Comparison of ENCODE assay signal across 18 cellular contexts in genomic region chr1:15571266-15571665, GRCh38. TPM values are rescaled to one million over a fixed set of nuclear protein-coding genes. Genes with fewer than 3 reads are reported as not detected.
DNase-seq lines count a peak whose midpoint lies in the region; ATAC-seq and TF ChIP-seq lines count a peak whose summit lies in the region.
"Had no signal": no experiment of that assay in that cellular context is flagged by ENCODE, and none has a peak within 500 bp of the region (broad histone marks: within the 10 kb centered on the region; RNA-seq: fewer than 3 reads in every experiment).

No MANE protein-coding gene starts in this region.

- peak overlapping the region; percentile 7; the same call in 1 of the 2 replicates for H3K9ac ChIP-seq in KMS-11

- no peak for DNase-seq in CD8-positive, alpha-beta T cell
- no peak for DNase-seq in activated naive CD8-positive, alpha-beta T cell treated with anti-CD3 and anti-CD28 coated beads, Interleukin-2, amount 10 ng/mL, durations not matched to agents 7 days and 5 days
- DNase-seq in psoas muscle (no peak), globus pallidus (ENCODE audit: low spot score) (no peak), SIG-M5 treated with dmso at 0.1 percent for 504 hours (lab: John Stamatoyannopoulos, UW; ENCODE audit: unreplicated experiment) (no peak)
- no peak for DNase-seq in activated naive CD4-positive, alpha-beta T cell treated with anti-CD3 and anti-CD28 coated beads for 36 hours
- DNase-seq: activated CD4-positive, alpha-beta T cell treated with anti-CD3 and anti-CD28 coated beads, Interleukin-2, amount 50 U/mL, for 1 hour; activated T-cell treated with anti-CD3 and anti-CD28 coated beads, Interleukin-2, amount 50 U/mL, for 1 hour; adrenal gland; erythroblast; NCI-H1436 treated with DMSO at 0.1 percent for 48 hours; NCI-H226; NK-92 treated with Interleukin-12 subunit alpha and Interleukin-12 subunit beta, amount 100 ng/mL, for 24 hours; sigmoid colon; SW 1271 had no signal

- no peaks in the 10 kb centered on the region for H3K9me3 Mint-ChIP-seq in CD8-positive, alpha-beta T cell
- no peaks in the 10 kb centered on the region for H3K9me3 Mint-ChIP-seq in activated naive CD8-positive, alpha-beta T cell treated with anti-CD3 and anti-CD28 coated beads, Interleukin-2, amount 10 ng/mL, durations not matched to agents 7 days and 5 days
- no peaks in the 10 kb centered on the region for H3K9me3 Mint-ChIP-seq in activated naive CD4-positive, alpha-beta T cell treated with anti-CD3 and anti-CD28 coated beads for 36 hours
- H3K9me3 Mint-ChIP-seq: mesothelial cell of epicardium had no signal

- no peak for ATAC-seq in CD8-positive, alpha-beta T cell
- ATAC-seq in activated naive CD8-positive, alpha-beta T cell treated with anti-CD3 and anti-CD28 coated beads, Interleukin-2, amount 10 ng/mL, durations not matched to agents 7 days and 5 days (ENCODE audit: low read depth) = no peak
- no peak for ATAC-seq in psoas muscle

- no peaks in the 10 kb centered on the region for H3K79me2 ChIP-seq in KMS-11 (ENCODE audit: insufficient read depth, low read depth)

- POLR2A ChIA-PET in CD8-positive, alpha-beta T cell (lab: Charles Lee) = interaction anchor here (0.9 kb wide), 1 partner anchor 135 kb away, joined by 3 read pairs; no protein-coding TSS in a partner anchor
- POLR2A ChIA-PET in activated naive CD8-positive, alpha-beta T cell treated with anti-CD3 and anti-CD28 coated beads, Interleukin-2, amount 10 ng/mL, durations not matched to agents 7 days and 5 days (lab: Charles Lee) = interaction anchor here (0.7 kb wide), 2 partner anchors 32 to 261 kb away, joined by 4 to 5 read pairs; no protein-coding TSS in a partner anchor

- no peak overlapping the region for H3K27ac ChIP-seq in CD8-positive, alpha-beta T cell (ENCODE audit: low read depth, low read length)
- H3K27ac ChIP-seq in KMS-11 (peak overlapping the region; percentile 70), psoas muscle (peak overlapping the region; percentile 95)
- H3K27ac ChIP-seq: adrenal gland, RWPE1, sigmoid colon had no signal

- peaks cover 76% of the 10 kb centered on the region for H3K36me3 Mint-ChIP-seq in CD8-positive, alpha-beta T cell
- peaks cover 17% of the 10 kb centered on the region for H3K36me3 Mint-ChIP-seq in activated naive CD8-positive, alpha-beta T cell treated with anti-CD3 and anti-CD28 coated beads, Interleukin-2, amount 10 ng/mL, durations not matched to agents 7 days and 5 days
- peaks cover 34% of the 10 kb centered on the region for H3K36me3 Mint-ChIP-seq in activated naive CD4-positive, alpha-beta T cell treated with anti-CD3 and anti-CD28 coated beads for 36 hours (ENCODE audit: low read depth)

- intact Hi-C loops in CD8-positive, alpha-beta T cell (cut with DNase I, micrococcal nuclease) = no loop called here
- intact Hi-C loops in psoas muscle (cut with DNase I) = no loop called here
- intact Hi-C loops in activated naive CD4-positive, alpha-beta T cell treated with anti-CD3 and anti-CD28 coated beads for 36 hours (cut with micrococcal nuclease) = no loop called here

- peaks cover 2% of the 10 kb centered on the region for H3K4me1 Mint-ChIP-seq in CD8-positive, alpha-beta T cell (ENCODE audit: low read depth)
- H3K4me1 Mint-ChIP-seq in activated naive CD8-positive, alpha-beta T cell treated with anti-CD3 and anti-CD28 coated beads, Interleukin-2, amount 10 ng/mL, durations not matched to agents 7 days and 5 days = no peaks in the 10 kb centered on the region
- H3K4me1 Mint-ChIP-seq in activated naive CD4-positive, alpha-beta T cell treated with anti-CD3 and anti-CD28 coated beads for 36 hours (ENCODE audit: low read depth) = peaks cover 2% of the 10 kb centered on the region
- H3K4me1 Mint-ChIP-seq: mesothelial cell of epicardium had no signal

- H3K27ac Mint-ChIP-seq in CD8-positive, alpha-beta T cell = peak overlapping the region; percentile 83
- peak overlapping the region; percentile 6 for H3K27ac Mint-ChIP-seq in activated naive CD8-positive, alpha-beta T cell treated with anti-CD3 and anti-CD28 coated beads, Interleukin-2, amount 10 ng/mL, durations not matched to agents 7 days and 5 days
- H3K27ac Mint-ChIP-seq in activated naive CD4-positive, alpha-beta T cell treated with anti-CD3 and anti-CD28 coated beads for 36 hours = no peak overlapping the region
- H3K27ac Mint-ChIP-seq: mesothelial cell of epicardium had no signal

- CTCF ChIA-PET in CD8-positive, alpha-beta T cell (lab: Charles Lee) = interaction anchor here (0.6 to 0.7 kb wide), 2 partner anchors 25 to 171 kb away, joined by 3 read pairs; no protein-coding TSS in a partner anchor
- CTCF ChIA-PET in activated naive CD4-positive, alpha-beta T cell treated with anti-CD3 and anti-CD28 coated beads for 36 hours (lab: Charles Lee) = interaction anchor here (0.6 to 1.1 kb wide), 3 partner anchors 43 to 86 kb away, joined by 3 to 5 read pairs (median 3); no protein-coding TSS in a partner anchor

- H3K36me3 ChIP-seq in CD8-positive, alpha-beta T cell (ENCODE audit: insufficient read depth, low read length) = peaks cover 35% of the 10 kb centered on the region
- H3K36me3 ChIP-seq in KMS-11 (ENCODE audit: insufficient read depth) (no peaks in the 10 kb centered on the region), psoas muscle (ENCODE audit: insufficient read depth in 1 of 2, low read depth in 1 of 2) (peaks cover 13 to 47% of the 10 kb centered on the region in 2 donors)

- no peaks in the 10 kb centered on the region for H3K27me3 Mint-ChIP-seq in CD8-positive, alpha-beta T cell (ENCODE audit: low read depth)
- H3K27me3 Mint-ChIP-seq in activated naive CD8-positive, alpha-beta T cell treated with anti-CD3 and anti-CD28 coated beads, Interleukin-2, amount 10 ng/mL, durations not matched to agents 7 days and 5 days = no peaks in the 10 kb centered on the region
- no peaks in the 10 kb centered on the region for H3K27me3 Mint-ChIP-seq in activated naive CD4-positive, alpha-beta T cell treated with anti-CD3 and anti-CD28 coated beads for 36 hours (ENCODE audit: low read depth)

- no peak for TF ChIP-seq CTCF in CD8-positive, alpha-beta T cell (IDR thresholded peaks at IDR 0.05)
- TF ChIP-seq CTCF in KMS-11 (conservative IDR thresholded peaks at IDR 0.05; ENCODE audit: low read depth, low read length) (no peak), psoas muscle (IDR thresholded peaks at IDR 0.05) (no peak)

- H3K27me3 ChIP-seq in CD8-positive, alpha-beta T cell (ENCODE audit: insufficient read depth, low read length) = no peaks in the 10 kb centered on the region
- H3K27me3 ChIP-seq in KMS-11 (ENCODE audit: insufficient read depth, low read depth) = no peaks in the 10 kb centered on the region
- no peaks in the 10 kb centered on the region for H3K27me3 ChIP-seq in psoas muscle (ENCODE audit: insufficient read depth in 3 of 3, low read length in 2 of 3)
- H3K27me3 ChIP-seq: adrenal gland, sigmoid colon had no signal

- H3K4me2 ChIP-seq in KMS-11 = peak overlapping the region; percentile 79

- no peaks in the 10 kb centered on the region for H4K20me1 ChIP-seq in KMS-11 (ENCODE audit: insufficient read depth)

- H3K4me1 ChIP-seq in CD8-positive, alpha-beta T cell (ENCODE audit: insufficient read depth, low read length) = no peaks in the 10 kb centered on the region
- H3K4me1 ChIP-seq in KMS-11 (ENCODE audit: low read depth, poor library complexity, severe bottlenecking) = peaks cover 35% of the 10 kb centered on the region
- peaks cover 11% of the 10 kb centered on the region for H3K4me1 ChIP-seq in psoas muscle
- H3K4me1 ChIP-seq: adrenal gland, sigmoid colon had no signal

- no peak overlapping the region for H3K4me3 ChIP-seq in CD8-positive, alpha-beta T cell (ENCODE audit: low read depth, low read length)
- H3K4me3 ChIP-seq in KMS-11 (IDR thresholded peaks at IDR 0.05; ENCODE audit: insufficient read depth, low read depth, low read length) = no peak overlapping the region
- no peak overlapping the region for H3K4me3 ChIP-seq in psoas muscle
- H3K4me3 ChIP-seq: adrenal gland, sigmoid colon had no signal

- no peaks in the 10 kb centered on the region for H3K9me3 ChIP-seq in CD8-positive, alpha-beta T cell (ENCODE audit: low read length)
- H3K9me3 ChIP-seq in psoas muscle = no peaks in the 10 kb centered on the region
- H3K9me3 ChIP-seq: adrenal gland, sigmoid colon had no signal

- peak overlapping the region; percentile 45; the same call in 1 of the 2 replicates for H2AFZ ChIP-seq in KMS-11 (ENCODE audit: low read depth)

- H3K4me3 Mint-ChIP-seq in CD8-positive, alpha-beta T cell = no peak overlapping the region
- H3K4me3 Mint-ChIP-seq in activated naive CD8-positive, alpha-beta T cell treated with anti-CD3 and anti-CD28 coated beads, Interleukin-2, amount 10 ng/mL, durations not matched to agents 7 days and 5 days = no peak overlapping the region
- no peak overlapping the region for H3K4me3 Mint-ChIP-seq in activated naive CD4-positive, alpha-beta T cell treated with anti-CD3 and anti-CD28 coated beads for 36 hours
- H3K4me3 Mint-ChIP-seq: mesothelial cell of epicardium had no signal

RNA-seq across cellular contexts. Expression of gene AGMAT, which starts 13.6 kb away (rescaled TPM):
- total RNA-seq in CD8-positive, alpha-beta T cell = 1 to 10 TPM; 2.3 to 2.4 TPM
- 1 to 10 TPM; 7.6 to 8.0 TPM for total RNA-seq in activated naive CD8-positive, alpha-beta T cell treated with anti-CD3 and anti-CD28 coated beads, Interleukin-2, amount 10 ng/mL, durations not matched to agents 7 days and 5 days
- total RNA-seq in psoas muscle = 10 to 100 TPM in 1 of 4 donors, 1 to 10 TPM in 3; 2.6 to 12.6 (median 3.4) TPM
- 1 to 10 TPM; 2.6 to 8.1 (median 7.2) TPM for polyA plus RNA-seq in psoas muscle
- 10 to 100 TPM; 15.9 to 16.2 TPM for total RNA-seq in activated naive CD4-positive, alpha-beta T cell treated with anti-CD3 and anti-CD28 coated beads for 36 hours

RNA-seq across cellular contexts. Expression of gene DNAJC16, which starts 44.6 kb away (rescaled TPM):
- 1 to 10 TPM; 7.9 to 8.5 TPM for total RNA-seq in CD8-positive, alpha-beta T cell
- total RNA-seq in activated naive CD8-positive, alpha-beta T cell treated with anti-CD3 and anti-CD28 coated beads, Interleukin-2, amount 10 ng/mL, durations not matched to agents 7 days and 5 days = 10 to 100 TPM; 15.7 to 18.9 TPM
- 10 to 100 TPM; 17.2 to 29.9 (median 22.7) TPM for total RNA-seq in psoas muscle
- 10 to 100 TPM in 1 of 3 donors, 1 to 10 TPM in 2; 6.8 to 16.2 (median 6.8) TPM for polyA plus RNA-seq in psoas muscle
- total RNA-seq in activated naive CD4-positive, alpha-beta T cell treated with anti-CD3 and anti-CD28 coated beads for 36 hours = 1 to 10 TPM; 7.1 to 9.8 TPM

RNA-seq across cellular contexts. Expression of gene DDI2, which starts 46.0 kb away (rescaled TPM):
- 10 to 100 TPM; 34.7 to 37.7 TPM for total RNA-seq in CD8-positive, alpha-beta T cell
- total RNA-seq in activated naive CD8-positive, alpha-beta T cell treated with anti-CD3 and anti-CD28 coated beads, Interleukin-2, amount 10 ng/mL, durations not matched to agents 7 days and 5 days = 10 to 100 TPM; 31.6 to 33.3 TPM
- total RNA-seq in psoas muscle = 10 to 100 TPM; 23.8 to 80.2 (median 39.5) TPM
- polyA plus RNA-seq in psoas muscle = 10 to 100 TPM in 2 of 3 donors, 1 to 10 TPM in 1; 4.8 to 35.4 (median 18.7) TPM
- total RNA-seq in activated naive CD4-positive, alpha-beta T cell treated with anti-CD3 and anti-CD28 coated beads for 36 hours = 10 to 100 TPM; 19.6 to 20.7 TPM

RNA-seq across cellular contexts. Expression of gene CASP9, which starts 47.3 kb away (rescaled TPM):
- total RNA-seq in CD8-positive, alpha-beta T cell = 10 to 100 TPM; 19.4 to 19.9 TPM
- 10 to 100 TPM in 1 of 2 experiments, 1 to 10 TPM in 1; 9.6 to 13.7 TPM for total RNA-seq in activated naive CD8-positive, alpha-beta T cell treated with anti-CD3 and anti-CD28 coated beads, Interleukin-2, amount 10 ng/mL, durations not matched to agents 7 days and 5 days
- 1 to 10 TPM; 6.1 to 8.9 (median 7.4) TPM for total RNA-seq in psoas muscle
- polyA plus RNA-seq in psoas muscle = 10 to 100 TPM in 1 of 3 donors, 1 to 10 TPM in 2; 5.3 to 10.5 (median 9.9) TPM
- total RNA-seq in activated naive CD4-positive, alpha-beta T cell treated with anti-CD3 and anti-CD28 coated beads for 36 hours = 1 to 10 TPM; 6.3 to 6.5 TPM
